ENCODE assay signal across 20 cellular contexts in genomic region chrX:42531431-42531830, GRCh38.
A peak's percentile ranks its signal among the peaks of the same experiment; 100 is the strongest.
DNase-seq lines count a peak whose midpoint lies in the region; ATAC-seq and TF ChIP-seq lines count a peak whose summit lies in the region.
"Had no signal": no experiment of that assay in that cellular context is flagged by ENCODE, and none has a peak within 500 bp of the region (broad histone marks: within the 10 kb centered on the region; RNA-seq: fewer than 3 reads in every experiment).

No MANE protein-coding gene starts in this region.

- H3K36me3 ChIP-seq in CD4-positive, alpha-beta memory T cell (ENCODE audit: insufficient read depth, low read length) = no peaks in the 10 kb centered on the region
- no peaks in the 10 kb centered on the region for H3K36me3 ChIP-seq in spleen
- H3K36me3 ChIP-seq: BE2C had no signal

- no peak for TF ChIP-seq CTCF in spleen (IDR thresholded peaks at IDR 0.05 in 8 of 11, conservative IDR thresholded peaks at IDR 0.05 in 3 of 11)

- TF ChIP-seq POLR2A in spleen (IDR thresholded peaks at IDR 0.05) = no peak

- H3K27ac ChIP-seq in CD4-positive, alpha-beta memory T cell (ENCODE audit: low read depth, low read length) = no peak overlapping the region
- H3K27ac ChIP-seq in spleen = no peak overlapping the region
- H3K27ac ChIP-seq: KMS-11 had no signal

- no peaks in the 10 kb centered on the region for H3K27me3 Mint-ChIP-seq in CD4-positive, alpha-beta memory T cell

- no peak for ATAC-seq in GM19452 (IDR thresholded peaks at IDR 0.05; ENCODE audit: unreplicated experiment)
- ATAC-seq: Panc1, Right ventricle myocardium inferior had no signal

- intact Hi-C loops in CD4-positive, alpha-beta memory T cell (cut with micrococcal nuclease) = no loop called here
- intact Hi-C loops in spleen (cut with DNase I; ENCODE audit: low total_unique reads) = no loop called here

- peak; percentile 8 for DNase-seq in Ammon's horn (ENCODE audit: low spot score)
- peak; percentile 41 to 64 (median 52) for DNase-seq in CD4-positive, alpha-beta memory T cell
- peak; percentile 7 for DNase-seq in T-helper 22 cell (ENCODE audit: low read depth)
- peak; percentile 14 for DNase-seq in iPS-NIHi7 (ENCODE audit: extremely low spot score)
- no peak for DNase-seq in DMS153 treated with DMSO at 0.1 percent for 48 hours (lab: John Stamatoyannopoulos, UW; ENCODE audit: unreplicated experiment)
- no peak for DNase-seq in spleen
- no peak for DNase-seq in activated CD8-positive, alpha-beta memory T cell treated with anti-CD3 and anti-CD28 coated beads for 24 hours
- DNase-seq: ACHN, BE2C, COR-L47, DMS79 treated with DMSO at 0.1 percent for 48 hours, NCI-H1092, NCI-H2107, NCI-H446, NCI-H774, SK-N-SH had no signal

- H3K4me1 ChIP-seq in CD4-positive, alpha-beta memory T cell (ENCODE audit: insufficient read depth, low read length) = peaks cover 12% of the 10 kb centered on the region
- H3K4me1 ChIP-seq in spleen = no peaks in the 10 kb centered on the region
- H3K4me1 ChIP-seq: BE2C had no signal

- peak overlapping the region in 2 of 8 donors; percentile 28 to 52 for H3K4me3 Mint-ChIP-seq in CD4-positive, alpha-beta memory T cell

- POLR2A ChIA-PET in CD4-positive, alpha-beta memory T cell (lab: Charles Lee; ENCODE audit: partially characterized antibody) = interaction anchor here (0.6 kb wide), 1 partner anchor 501 kb away, joined by 3 read pairs; no protein-coding TSS in a partner anchor

- no peak overlapping the region for H3K4me3 ChIP-seq in CD4-positive, alpha-beta memory T cell (ENCODE audit: low read length in 2 of 2)
- H3K4me3 ChIP-seq in spleen = no peak overlapping the region

- WGBS in spleen, 5 donors = 24 to 44% (median 38%) methylated on average over 2 of the region's 2 CpGs

- H3K36me3 Mint-ChIP-seq in CD4-positive, alpha-beta memory T cell = peaks cover 0 to 5% of the 10 kb centered on the region in 2 donors

- peaks cover 11 to 43% (median 12%) of the 10 kb centered on the region in 4 donors for H3K4me1 Mint-ChIP-seq in CD4-positive, alpha-beta memory T cell

- H3K27ac Mint-ChIP-seq in CD4-positive, alpha-beta memory T cell = peak overlapping the region; percentile 65 to 89 (median 85)

- H3K9me3 Mint-ChIP-seq in CD4-positive, alpha-beta memory T cell = peaks cover 0 to 12% (median 3%) of the 10 kb centered on the region in 8 donors

- H3K9me3 ChIP-seq in CD4-positive, alpha-beta memory T cell (ENCODE audit: control insufficient read depth in 1 of 2, low read length in 2 of 2) = no peaks in the 10 kb centered on the region
- no peaks in the 10 kb centered on the region for H3K9me3 ChIP-seq in spleen
- H3K9me3 ChIP-seq: BE2C, SK-N-SH had no signal

- CTCF ChIA-PET in CD4-positive, alpha-beta memory T cell (lab: Charles Lee; ENCODE audit: partially characterized antibody) = no interaction called here

- H3K27me3 ChIP-seq in CD4-positive, alpha-beta memory T cell (ENCODE audit: insufficient read depth, low read length) = no peaks in the 10 kb centered on the region
- no peaks in the 10 kb centered on the region for H3K27me3 ChIP-seq in spleen (replicated peaks in 1 of 7)
- H3K27me3 ChIP-seq: BE2C had no signal

Comparison
In these comparisons a context has a peak if more than half of its experiments do, and no peak if none do; other contexts are left out.
1. DNase-seq: peak in Ammon's horn (single experiment), CD4-positive, alpha-beta memory T cell (5 of 5), T-helper 22 cell (single experiment) and iPS-NIHi7 (single experiment); none in DMS153 treated with DMSO at 0.1 percent for 48 hours (single experiment), spleen (single experiment) and activated CD8-positive, alpha-beta memory T cell treated with anti-CD3 and anti-CD28 coated beads for 24 hours (single experiment).